In genomic region chr5:172044631-172045314, GRCh38 we compare ENCODE assay signal across 14 cellular contexts. TPM values are rescaled to one million over a fixed set of nuclear protein-coding genes. Genes with fewer than 3 reads are reported as not detected.
DNase-seq lines count a peak whose midpoint lies in the region; ATAC-seq, FAIRE-seq and TF ChIP-seq lines count a peak whose summit lies in the region.
"Had no signal": no experiment of that assay in that cellular context is flagged by ENCODE, and none has a peak within 500 bp of the region (broad histone marks: within the 10 kb centered on the region; RNA-seq: fewer than 3 reads in every experiment).

No MANE protein-coding gene starts in this region.

- no peak overlapping the region for H4K91ac ChIP-seq in trophoblast cell (ENCODE audit: low read depth, low read length)

- no peak overlapping the region for H4K8ac ChIP-seq in trophoblast cell (ENCODE audit: low read depth, low read length)

- no peak overlapping the region for H3K4ac ChIP-seq in trophoblast cell (ENCODE audit: low read depth, low read length)

- no TSS peak for BruUV-seq in GM12878 (replicated peaks; lab: Mats Ljungman, UMichigan)

- ATAC-seq in GM12878 = no peak
- no peak for ATAC-seq in HG03135 (IDR thresholded peaks at IDR 0.05; ENCODE audit: unreplicated experiment)
- no peak for ATAC-seq in GM21528 (IDR thresholded peaks at IDR 0.05; ENCODE audit: low FRiP score, unreplicated experiment)

- peaks cover 56% of the 10 kb centered on the region for H3K36me3 Mint-ChIP-seq in activated naive CD4-positive, alpha-beta T cell treated with anti-CD3 and anti-CD28 coated beads, Interleukin-2, amount 10 ng/mL, durations not matched to agents 7 days and 5 days

- no peak for DNase-seq in activated naive CD4-positive, alpha-beta T cell treated with anti-CD3 and anti-CD28 coated beads, Interleukin-2, amount 10 ng/mL, durations not matched to agents 7 days and 5 days
- no peak for DNase-seq in activated naive CD4-positive, alpha-beta T cell treated with Interleukin-2 at 50 U/mL for 16 hours
- DNase-seq in Kasumi-1 (lab: John Stamatoyannopoulos, UW) = peak; percentile 16 to 18
- DNase-seq in GM12878 (ENCODE audit: low read depth, low spot score) = no peak
- no peak for DNase-seq in trophoblast cell
- DNase-seq in NCI-H446 treated with DMSO at 0.1 percent for 48 hours (lab: John Stamatoyannopoulos, UW) = no peak
- DNase-seq: activated effector memory CD4-positive, alpha-beta T cell treated with Interleukin-2 at 50 U/mL for 16 hours; heart left ventricle; NCI-H2029 treated with DMSO at 0.1 percent for 48 hours; stimulated activated CD8-positive, alpha-beta memory T cell treated with anti-CD3 and anti-CD28 coated beads, Interleukin-4, amount 100 ng/mL, for 48 hours had no signal

- H3K79me1 ChIP-seq in trophoblast cell (ENCODE audit: low read length) = no peaks in the 10 kb centered on the region

- H3K27me3 Mint-ChIP-seq in activated naive CD4-positive, alpha-beta T cell treated with anti-CD3 and anti-CD28 coated beads, Interleukin-2, amount 10 ng/mL, durations not matched to agents 7 days and 5 days = no peaks in the 10 kb centered on the region

- 0 out of 6 replicates have a peak, but pooled peaks of 1 of the 3 experiments have one; percentile 1 for TF ChIP-seq CTCF in GM12878 (IDR thresholded peaks at IDR 0.05 in 2 of 3, conservative IDR thresholded peaks at IDR 0.05 in 1 of 3; ENCODE audit: control insufficient read depth in 2 of 3, extremely low read depth in 1 of 3, insufficient read depth in 1 of 3, low read depth in 3 of 3, low read length in 3 of 3)

- no peaks in the 10 kb centered on the region for H3K4me1 Mint-ChIP-seq in activated naive CD4-positive, alpha-beta T cell treated with anti-CD3 and anti-CD28 coated beads, Interleukin-2, amount 10 ng/mL, durations not matched to agents 7 days and 5 days

- WGBS in GM12878 (ENCODE audit: insufficient coverage, insufficient replicate concordance, low lambda C conversion rate, missing lambda C conversion rate) = 83% methylated on average over 14 of the region's 14 CpGs
- WGBS in trophoblast cell (ENCODE audit: extremely low coverage, insufficient coverage, insufficient read length) = no CpG with 5 or more reads among the region's 14 CpGs

- H3K27me3 ChIP-seq in GM12878 (replicated peaks in 1 of 2; ENCODE audit: control insufficient read depth in 2 of 2, insufficient read depth in 2 of 2, low read length in 1 of 2) (no peaks in the 10 kb centered on the region), trophoblast cell (ENCODE audit: insufficient read depth, low read length) (no peaks in the 10 kb centered on the region)
- H3K27me3 ChIP-seq: heart left ventricle, vagina had no signal

- no peak overlapping the region for H3K4me3 Mint-ChIP-seq in activated naive CD4-positive, alpha-beta T cell treated with anti-CD3 and anti-CD28 coated beads, Interleukin-2, amount 10 ng/mL, durations not matched to agents 7 days and 5 days

- H2BK120ac ChIP-seq in trophoblast cell (ENCODE audit: insufficient read depth, low read length, poor library complexity) = no peak overlapping the region

- H3K79me2 ChIP-seq in GM12878 (ENCODE audit: control insufficient read depth, insufficient read depth, low read length) = no peaks in the 10 kb centered on the region
- H3K79me2 ChIP-seq in trophoblast cell (ENCODE audit: control insufficient read depth, insufficient read depth, low read length, poor library complexity) = no peaks in the 10 kb centered on the region

- H3K27ac Mint-ChIP-seq in activated naive CD4-positive, alpha-beta T cell treated with anti-CD3 and anti-CD28 coated beads, Interleukin-2, amount 10 ng/mL, durations not matched to agents 7 days and 5 days = peak overlapping the region; percentile 37

- H3K9me3 Mint-ChIP-seq in activated naive CD4-positive, alpha-beta T cell treated with anti-CD3 and anti-CD28 coated beads, Interleukin-2, amount 10 ng/mL, durations not matched to agents 7 days and 5 days = no peaks in the 10 kb centered on the region

- H3K9me3 ChIP-seq in GM12878 (replicated peaks; ENCODE audit: control insufficient read depth, insufficient read depth, low read length) (no peaks in the 10 kb centered on the region), trophoblast cell (ENCODE audit: insufficient read depth, low read depth, low read length) (no peaks in the 10 kb centered on the region)
- H3K9me3 ChIP-seq: heart left ventricle, vagina had no signal

- H3K4me2 ChIP-seq in GM12878 (ENCODE audit: control insufficient read depth, insufficient read depth) (no peak overlapping the region), trophoblast cell (ENCODE audit: low read length) (no peak overlapping the region)

- CTCF ChIA-PET in activated naive CD4-positive, alpha-beta T cell treated with anti-CD3 and anti-CD28 coated beads, Interleukin-2, amount 10 ng/mL, durations not matched to agents 7 days and 5 days (lab: Charles Lee) = interaction anchor here (1.3 kb wide), 1 partner anchor 133 kb away, joined by 3 read pairs; no protein-coding TSS in a partner anchor
- CTCF ChIA-PET in GM12878 (lab: Yijun Ruan, JAX) = interaction anchor here (0.7 to 1.6 kb wide), 3 partner anchors 8 to 144 kb away, joined by 3 to 10 read pairs (median 3); partner anchors contain the start of gene STK10

- RAD21 ChIA-PET in GM12878 (lab: Charles Lee; ENCODE audit: unreplicated experiment) = interaction anchor here (3.4 kb wide), 1 partner anchor 133 kb away, joined by 16 read pairs; no protein-coding TSS in a partner anchor

- SMC1A ChIA-PET in GM12878 (lab: Charles Lee; ENCODE audit: uncharacterized antibody, unreplicated experiment) = interaction anchor here (0.6 to 4.9 kb wide), 3 partner anchors 133 to 150 kb away, joined by 3 to 23 read pairs (median 3); no protein-coding TSS in a partner anchor

- no peak overlapping the region for H2AK5ac ChIP-seq in trophoblast cell (ENCODE audit: low read length)

- H2BK5ac ChIP-seq in trophoblast cell (ENCODE audit: low read depth, low read length, poor library complexity) = no peak overlapping the region

- H2BK12ac ChIP-seq in trophoblast cell (ENCODE audit: low read length) = no peak overlapping the region

- H3K36me3 ChIP-seq in GM12878 (ENCODE audit: control insufficient read depth in 2 of 2, insufficient read depth in 2 of 2, low read length in 1 of 2) (peaks cover 12 to 28% of the 10 kb centered on the region in 2 experiments), trophoblast cell (ENCODE audit: control insufficient read depth in 1 of 2, insufficient read depth in 2 of 2, low read length in 2 of 2) (peaks cover 25 to 35% of the 10 kb centered on the region in 2 experiments)

- H3K18ac ChIP-seq in trophoblast cell (ENCODE audit: low read length) = no peak overlapping the region

- no peak for TF ChIP-seq EP300 in GM12878 (IDR thresholded peaks at IDR 0.05; ENCODE audit: borderline replicate concordance in 1 of 2, control insufficient read depth in 1 of 2, low read depth in 2 of 2, low read length in 2 of 2)

- H3K9ac ChIP-seq in GM12878 (ENCODE audit: control insufficient read depth, insufficient read depth, low read length) (no peak overlapping the region), trophoblast cell (ENCODE audit: low read length) (no peak overlapping the region)

- H3K27ac ChIP-seq in GM12878 (ENCODE audit: control insufficient read depth, insufficient read depth) (no peak overlapping the region), trophoblast cell (ENCODE audit: low read depth, low read length) (no peak overlapping the region)
- H3K27ac ChIP-seq: heart left ventricle, vagina had no signal

- POLR2A ChIA-PET in GM12878 (lab: Charles Lee) = interaction anchor here (0.6 kb wide), 1 partner anchor 16 kb away, joined by 3 read pairs; no protein-coding TSS in a partner anchor

- intact Hi-C loops in GM12878 (cut with micrococcal nuclease; ENCODE audit: unreplicated experiment) = no loop called here

- H3K4me1 ChIP-seq in GM12878 (ENCODE audit: control insufficient read depth, insufficient read depth, low read length) = no peaks in the 10 kb centered on the region
- no peaks in the 10 kb centered on the region for H3K4me1 ChIP-seq in trophoblast cell (ENCODE audit: control insufficient read depth in 1 of 2, insufficient read depth in 2 of 2, low read length in 2 of 2)
- H3K4me1 ChIP-seq: vagina had no signal

- no peak overlapping the region for H3K4me3 ChIP-seq in GM12878
- no peak overlapping the region for H3K4me3 ChIP-seq in trophoblast cell (ENCODE audit: low read depth, low read length)
- H3K4me3 ChIP-seq: heart left ventricle, vagina had no signal

- no peak for TF ChIP-seq POLR2A in GM12878 (IDR thresholded peaks at IDR 0.05; ENCODE audit: low read depth, low read length)

- H3K23ac ChIP-seq in trophoblast cell (ENCODE audit: low read length) = no peak overlapping the region

- no peak overlapping the region for H3K14ac ChIP-seq in trophoblast cell (ENCODE audit: low read length)

- in situ Hi-C loops in GM12878 (cut with MboI) = loop anchor here (5.0 kb wide), 2 partner anchors 132 to 627 kb away; partner anchors contain the start of gene FGF18

- H2AFZ ChIP-seq in GM12878 (ENCODE audit: control insufficient read depth, low read depth, low read length) (no peak overlapping the region), trophoblast cell (ENCODE audit: insufficient read depth, low read length, poor library complexity) (no peak overlapping the region)

- H4K12ac ChIP-seq in trophoblast cell (ENCODE audit: low read depth, low read length) = peak overlapping the region; percentile 61

- peak; percentile 17; the same call in 1 of the 2 replicates for TF ChIP-seq RAD21 in GM12878 (IDR thresholded peaks at IDR 0.05; ENCODE audit: insufficient read depth, low read depth, low read length)

- H4K20me1 ChIP-seq in GM12878 (ENCODE audit: control insufficient read depth, insufficient read depth) = no peaks in the 10 kb centered on the region; the same call in 1 of the 2 replicates

- no peak for FAIRE-seq in GM12878 (lab: Jason Lieb, UNC)
- FAIRE-seq: endothelial cell of umbilical vein had no signal

RNA-seq across cellular contexts. Expression of gene FBXW11, which starts 38.3 kb away (rescaled TPM):
- 68.9 and 73.9 TPM in 2 replicates for total RNA-seq in GM12878 (2013; cell fraction: nucleolus; rRNA removed)
- total RNA-seq in GM12878 (2014; rRNA removed) (44.5 and 55.5 TPM in 2 replicates), GM12878 (2014; rRNA removed; fragmentation: Illumina TruSeq; extraction: Trizol) (50.9 TPM in 2 replicates), GM12878 (2021) (48.4 and 50.7 TPM in 2 replicates)
- 15.2 TPM for polyA plus RNA-seq in GM12878 (2011; ENCODE audit: low read depth)
- polyA plus RNA-seq in GM12878 (2011; rRNA removed) (61.5 and 64.7 TPM in 2 replicates), GM12878 (2014; fragmentation: Illumina TruSeq; extraction: Trizol) (46.9 and 64.0 TPM in 2 replicates), GM12878 (2014; fragmentation: Nextera tagmentation; extraction: Ambion mirVana) (1 to 10 TPM; 4.3 to 7.7 TPM), GM12878 (2014; rRNA removed) (30.7 and 35.4 TPM in 2 replicates), GM12878 (2016; fragmentation: Nextera tagmentation; extraction: Ambion mirVana) (10 to 100 TPM; 27.8 to 28.2 TPM)
- polyA plus RNA-seq in GM12878 (2011; cell fraction: cytosol; rRNA removed) = 40.9 and 41.2 TPM in 2 replicates
- 34.3 and 43.8 TPM in 2 replicates for polyA plus RNA-seq in GM12878 (2011; cell fraction: nucleus; rRNA removed)
- polyA plus RNA-seq in GM12878 (2012) = 23.6 and 28.8 TPM in 2 replicates
- 111 and 144 TPM in 2 replicates for polyA minus RNA-seq in GM12878 (2011; rRNA and poly(A)+ RNA removed)
- 39.8 and 43.9 TPM in 2 replicates for polyA minus RNA-seq in GM12878 (2011; cell fraction: cytosol; rRNA and poly(A)+ RNA removed)
- 24.8 and 39.9 TPM in 2 replicates for polyA minus RNA-seq in GM12878 (2011; cell fraction: nucleus; rRNA and poly(A)+ RNA removed)
- 24.2 and 25.2 TPM in 2 replicates for polyA plus RNA-seq in trophoblast cell (2013)

Comparison
In these comparisons a context has a peak if more than half of its experiments do, and no peak if none do; other contexts are left out.
1. DNase-seq: peak in Kasumi-1 (2 of 2); none in activated naive CD4-positive, alpha-beta T cell treated with anti-CD3 and anti-CD28 coated beads, Interleukin-2, amount 10 ng/mL, durations not matched to agents 7 days and 5 days (single experiment), activated naive CD4-positive, alpha-beta T cell treated with Interleukin-2 at 50 U/mL for 16 hours (single experiment), GM12878 (single experiment), trophoblast cell (0 of 2) and NCI-H446 treated with DMSO at 0.1 percent for 48 hours (single experiment).